Comparison of ENCODE assay signal across 34 cellular contexts in the genomic region with DNA sequence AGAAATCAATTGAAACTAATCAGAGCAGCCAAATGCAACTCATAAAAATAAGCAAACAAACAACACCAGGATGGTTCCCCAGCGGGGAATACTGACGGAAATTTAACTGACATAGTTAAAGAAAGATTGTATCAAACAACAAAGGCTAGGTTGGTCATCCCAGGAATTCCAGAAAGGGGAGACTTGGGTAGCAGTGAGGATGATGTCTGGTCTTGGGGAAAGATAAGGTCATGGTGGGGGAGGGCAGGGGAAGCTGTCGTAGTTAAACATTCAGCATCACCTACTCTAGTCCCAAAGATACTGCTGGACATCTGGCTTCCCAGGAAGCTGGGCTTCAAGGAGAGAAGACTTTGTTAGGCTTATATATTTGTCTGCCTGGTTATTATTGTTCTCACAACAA. TPM values are rescaled to one million over a fixed set of nuclear protein-coding genes. Genes with fewer than 3 reads are reported as not detected.
"Had no signal": no experiment of that assay in that cellular context is flagged by ENCODE, and none has a peak within 500 bp of the region (broad histone marks: within the 10 kb centered on the region; RNA-seq: fewer than 3 reads in every experiment).

No MANE protein-coding gene starts in this region.

- H3K4me1 ChIP-seq: esophagus muscularis mucosa, foreskin keratinocyte, gastrocnemius medialis, heart left ventricle had no signal

- H3K4me1 Mint-ChIP-seq: activated CD4-positive, alpha-beta memory T cell treated with anti-CD3 and anti-CD28 coated beads, Interleukin-2, amount 10 ng/mL, durations not matched to agents 7 days and 5 days; activated CD4-positive, alpha-beta T cell treated with anti-CD3 and anti-CD28 coated beads for 36 hours; activated CD4-positive, alpha-beta T cell treated with anti-CD3 and anti-CD28 coated beads, Interleukin-2, amount 10 ng/mL, durations not matched to agents 24 days and 14 days; activated T-helper 17 cell treated with anti-CD3 and anti-CD28 coated beads, Interleukin-2, amount 50 U/mL, for 72 hours; central memory CD8-positive, alpha-beta T cell; T-helper 17 cell had no signal

- H3K4me3 ChIP-seq: esophagus muscularis mucosa, gastrocnemius medialis, heart left ventricle had no signal

- H3K36me3 ChIP-seq: brain microvascular endothelial cell, gastrocnemius medialis had no signal

- DNase-seq: activated CD4-positive, alpha-beta memory T cell treated with anti-CD3 and anti-CD28 coated beads, Interleukin-2, amount 10 ng/mL, durations not matched to agents 7 days and 5 days; activated CD4-positive, alpha-beta T cell treated with anti-CD3 and anti-CD28 coated beads for 36 hours; activated CD4-positive, alpha-beta T cell treated with anti-CD3 and anti-CD28 coated beads, Interleukin-2, amount 10 ng/mL, durations not matched to agents 24 days and 14 days; activated CD4-positive, alpha-beta T cell treated with anti-CD3 and anti-CD28 coated beads, Interleukin-2, amount 50 U/mL, for 4 hours; activated CD4-positive, CD25-positive, alpha-beta regulatory T cell; activated CD4-positive, CD25-positive, alpha-beta regulatory T cell treated with anti-CD3 and anti-CD28 coated beads, Interleukin-2, amount 50 U/mL, for 72 hours; activated effector memory CD4-positive, alpha-beta T cell treated with Interleukin-2 at 50 U/mL for 16 hours; activated gamma-delta T cell treated with Interleukin-2 at 50 U/mL for 16 hours; activated naive CD4-positive, alpha-beta T cell treated with anti-CD3 and anti-CD28 coated beads, Interleukin-2, amount 50 U/mL, for 16 hours; activated naive CD4-positive, alpha-beta T cell treated with Interleukin-2 at 50 U/mL for 16 hours; activated T-cell treated with anti-CD3 and anti-CD28 coated beads, Interleukin-2, amount 50 U/mL, for 4 hours; amniotic stem cell; anterior cingulate cortex; brain microvascular endothelial cell; cortex of kidney; dermis blood vessel endothelial cell; effector CD4-positive, alpha-beta T cell; effector memory CD8-positive, alpha-beta T cell; erythroblast; foreskin keratinocyte; gastrocnemius medialis; glutamatergic neuron; heart left ventricle; T-helper 1 cell; T-helper 17 cell; T1000 had no signal

- H3K9me3 Mint-ChIP-seq: activated CD4-positive, alpha-beta memory T cell treated with anti-CD3 and anti-CD28 coated beads, Interleukin-2, amount 10 ng/mL, durations not matched to agents 7 days and 5 days; activated CD4-positive, alpha-beta T cell treated with anti-CD3 and anti-CD28 coated beads, Interleukin-2, amount 10 ng/mL, durations not matched to agents 24 days and 14 days; activated T-cell treated with anti-CD3 and anti-CD28 coated beads, Interleukin-2, amount 50 U/mL, for 4 hours; activated T-helper 17 cell treated with anti-CD3 and anti-CD28 coated beads, Interleukin-2, amount 50 U/mL, for 72 hours; central memory CD8-positive, alpha-beta T cell; T-helper 2 cell treated with Interferon-gamma antibody and Interleukin-4, amounts not matched to agents 5 μg/mL and 100 μg/mL, for 36 hours had no signal

- ATAC-seq: activated CD4-positive, alpha-beta T cell treated with anti-CD3 and anti-CD28 coated beads for 36 hours; activated T-cell treated with anti-CD3 and anti-CD28 coated beads, Interleukin-2, amount 50 U/mL, for 4 hours; activated T-helper 17 cell treated with anti-CD3 and anti-CD28 coated beads, Interleukin-2, amount 50 U/mL, for 72 hours; effector memory CD8-positive, alpha-beta T cell; foreskin keratinocyte; gastrocnemius medialis; heart left ventricle; T-helper 17 cell had no signal

- H3K9me3 ChIP-seq: esophagus muscularis mucosa, gastrocnemius medialis, heart left ventricle had no signal

- H3K27me3 ChIP-seq: brain microvascular endothelial cell, esophagus muscularis mucosa, foreskin keratinocyte, gastrocnemius medialis, heart left ventricle had no signal

- H3K36me3 Mint-ChIP-seq: activated naive CD8-positive, alpha-beta T cell had no signal

- FAIRE-seq: astrocyte, bronchial epithelial cell, colon had no signal

- H3K4me3 Mint-ChIP-seq: activated CD4-positive, alpha-beta memory T cell treated with anti-CD3 and anti-CD28 coated beads, Interleukin-2, amount 10 ng/mL, durations not matched to agents 7 days and 5 days; activated CD4-positive, alpha-beta T cell treated with anti-CD3 and anti-CD28 coated beads for 36 hours; activated CD4-positive, alpha-beta T cell treated with anti-CD3 and anti-CD28 coated beads, Interleukin-2, amount 10 ng/mL, durations not matched to agents 24 days and 14 days; activated naive CD8-positive, alpha-beta T cell; activated T-cell treated with anti-CD3 and anti-CD28 coated beads, Interleukin-2, amount 50 U/mL, for 4 hours; activated T-helper 17 cell treated with anti-CD3 and anti-CD28 coated beads, Interleukin-2, amount 50 U/mL, for 72 hours; central memory CD8-positive, alpha-beta T cell; effector memory CD8-positive, alpha-beta T cell; T-helper 17 cell; T-helper 2 cell treated with Interferon-gamma antibody and Interleukin-4, amounts not matched to agents 5 μg/mL and 100 μg/mL, for 36 hours had no signal

- H3K27me3 Mint-ChIP-seq: activated CD4-positive, alpha-beta memory T cell treated with anti-CD3 and anti-CD28 coated beads, Interleukin-2, amount 10 ng/mL, durations not matched to agents 7 days and 5 days; activated CD4-positive, alpha-beta T cell treated with anti-CD3 and anti-CD28 coated beads, Interleukin-2, amount 10 ng/mL, durations not matched to agents 24 days and 14 days; central memory CD8-positive, alpha-beta T cell; effector memory CD8-positive, alpha-beta T cell; T-helper 17 cell had no signal

- H3K27ac ChIP-seq: brain microvascular endothelial cell, esophagus muscularis mucosa, foreskin keratinocyte, gastrocnemius medialis, heart left ventricle had no signal

- H3K27ac Mint-ChIP-seq: activated CD4-positive, alpha-beta memory T cell treated with anti-CD3 and anti-CD28 coated beads, Interleukin-2, amount 10 ng/mL, durations not matched to agents 7 days and 5 days; activated CD4-positive, alpha-beta T cell treated with anti-CD3 and anti-CD28 coated beads for 36 hours; activated CD4-positive, alpha-beta T cell treated with anti-CD3 and anti-CD28 coated beads, Interleukin-2, amount 10 ng/mL, durations not matched to agents 24 days and 14 days; activated naive CD8-positive, alpha-beta T cell; activated T-helper 17 cell treated with anti-CD3 and anti-CD28 coated beads, Interleukin-2, amount 50 U/mL, for 72 hours; effector memory CD8-positive, alpha-beta T cell; T-helper 17 cell; T-helper 2 cell treated with Interferon-gamma antibody and Interleukin-4, amounts not matched to agents 5 μg/mL and 100 μg/mL, for 36 hours had no signal

RNA-seq across cellular contexts. Expression of a gene that starts 50.4 kb away (rescaled TPM):
- total RNA-seq: activated CD4-positive, alpha-beta memory T cell treated with anti-CD3 and anti-CD28 coated beads, Interleukin-2, amount 10 ng/mL, durations not matched to agents 7 days and 5 days; activated CD4-positive, alpha-beta T cell treated with anti-CD3 and anti-CD28 coated beads for 36 hours; activated CD4-positive, alpha-beta T cell treated with anti-CD3 and anti-CD28 coated beads, Interleukin-2, amount 10 ng/mL, durations not matched to agents 24 days and 14 days; activated T-cell treated with anti-CD3 and anti-CD28 coated beads, Interleukin-2, amount 50 U/mL, for 4 hours; activated T-helper 17 cell treated with anti-CD3 and anti-CD28 coated beads, Interleukin-2, amount 50 U/mL, for 72 hours; bronchial epithelial cell had no signal
